21 cellular contexts compared by ENCODE assay signal in genomic region chr15:85000937-85001336, GRCh38. TPM values are rescaled to one million over a fixed set of nuclear protein-coding genes. Genes with fewer than 3 reads are reported as not detected.
DNase-seq lines count a peak whose midpoint lies in the region; ATAC-seq, FAIRE-seq and TF ChIP-seq lines count a peak whose summit lies in the region.
"Had no signal": no experiment of that assay in that cellular context is flagged by ENCODE, and none has a peak within 500 bp of the region (broad histone marks: within the 10 kb centered on the region; RNA-seq: fewer than 3 reads in every experiment).

No MANE protein-coding gene starts in this region.

- 23 to 24% methylated on average over 5 of the region's 5 CpGs for WGBS in body of pancreas, 2 donors
- 69 to 77% (median 75%) methylated on average over 5 of the region's 5 CpGs for WGBS in psoas muscle, 3 donors

- intact Hi-C loops in body of pancreas (cut with DNase I) = no loop called here
- intact Hi-C loops in kidney (cut with DNase I) = no loop called here
- intact Hi-C loops in psoas muscle (cut with DNase I) = no loop called here

- no peak for TF ChIP-seq POLR2A in body of pancreas (IDR thresholded peaks at IDR 0.05)

- DNase-seq in body of pancreas (no peak), kidney (no peak), psoas muscle (no peak), amygdala (lab: John Stamatoyannopoulos, UW) (no peak)
- DNase-seq: activated CD8-positive, alpha-beta T cell treated with anti-CD3 and anti-CD28 coated beads, Interleukin-2, amount 10 ng/mL, durations not matched to agents 7 days and 5 days; activated gamma-delta T cell; activated naive CD8-positive, alpha-beta T cell treated with anti-CD3 and anti-CD28 coated beads, Interleukin-2, amount 50 U/mL, for 24 hours; CD4-positive, alpha-beta T cell; cortex of kidney; GF-D8; NCI-H1105 treated with DMSO at 0.1 percent for 48 hours; NCI-H2029 treated with DMSO at 0.1 percent for 48 hours; NCI-H345; NCI-H774; SHP77; stimulated activated CD4-positive, alpha-beta T cell treated with anti-CD3 and anti-CD28 coated beads, Interleukin-12 subunit alpha, Interleukin-12 subunit beta, amount 100 ng/mL, for 4 hours; stimulated activated CD4-positive, alpha-beta T cell treated with anti-CD3 and anti-CD28 coated beads, Interleukin-4, amount 100 ng/mL, for 4 hours; stimulated activated naive CD8-positive, alpha-beta T cell treated with anti-CD3 and anti-CD28 coated beads, Interleukin-15, amount 100 ng/mL, for 72 hours had no signal

- no peaks in the 10 kb centered on the region for H3K27me3 ChIP-seq in body of pancreas
- no peaks in the 10 kb centered on the region for H3K27me3 ChIP-seq in skeletal muscle tissue (ENCODE audit: control insufficient read depth in 3 of 3, insufficient read depth in 3 of 3, low read length in 3 of 3)
- no peaks in the 10 kb centered on the region for H3K27me3 ChIP-seq in psoas muscle (ENCODE audit: insufficient read depth in 3 of 3, low read length in 2 of 3)

- H3K4me1 ChIP-seq in body of pancreas (peaks cover 33% of the 10 kb centered on the region), kidney (ENCODE audit: control insufficient read depth in 1 of 2, insufficient read depth in 1 of 2, low read depth in 1 of 2, low read length in 2 of 2) (peaks cover 26 to 38% of the 10 kb centered on the region in 2 donors), skeletal muscle tissue (ENCODE audit: control insufficient read depth in 3 of 3, insufficient read depth in 3 of 3, low read length in 3 of 3) (peaks cover 24 to 34% (median 31%) of the 10 kb centered on the region in 3 donors), psoas muscle (peaks cover 55% of the 10 kb centered on the region)

- TF ChIP-seq CTCF in C4-2B (conservative IDR thresholded peaks at IDR 0.05) (no peak), body of pancreas (IDR thresholded peaks at IDR 0.05) (no peak), kidney (IDR thresholded peaks at IDR 0.05; ENCODE audit: borderline replicate concordance, extremely low read depth, insufficient read depth) (peak; percentile 12), psoas muscle (IDR thresholded peaks at IDR 0.05) (no peak)

- H3K27ac ChIP-seq in C4-2B (peak overlapping the region; percentile 50; the same call in 1 of the 2 replicates), body of pancreas (peak overlapping the region in 3 of 4 donors; percentile 34 to 53 (median 40)), kidney (ENCODE audit: low read depth in 2 of 2, low read length in 2 of 2) (peak overlapping the region in 1 of 2 donors; percentile 49), skeletal muscle tissue (ENCODE audit: low read depth, low read length) (peak overlapping the region; percentile 11), psoas muscle (no peak overlapping the region)

- H3K9me3 ChIP-seq in body of pancreas (no peaks in the 10 kb centered on the region), kidney (ENCODE audit: control insufficient read depth in 1 of 2, low read length in 2 of 2) (no peaks in the 10 kb centered on the region), skeletal muscle tissue (ENCODE audit: control insufficient read depth in 3 of 3, low read length in 3 of 3) (no peaks in the 10 kb centered on the region), psoas muscle (no peaks in the 10 kb centered on the region)

- no peak overlapping the region for H3K4me3 ChIP-seq in body of pancreas
- H3K4me3 ChIP-seq in kidney (ENCODE audit: low read length in 2 of 2) = no peak overlapping the region
- H3K4me3 ChIP-seq in skeletal muscle tissue (ENCODE audit: low read length in 3 of 3) = no peak overlapping the region
- no peak overlapping the region for H3K4me3 ChIP-seq in psoas muscle

- H3K9ac ChIP-seq in kidney (ENCODE audit: low read length in 2 of 2) = no peak overlapping the region
- no peak overlapping the region for H3K9ac ChIP-seq in skeletal muscle tissue (ENCODE audit: low read depth in 1 of 3, low read length in 3 of 3)

- FAIRE-seq in kidney (lab: Jason Lieb, UNC) = no peak

- peak; percentile 48 for ATAC-seq in body of pancreas
- no peak for ATAC-seq in psoas muscle
- no peak for ATAC-seq in GM21526 (IDR thresholded peaks at IDR 0.05; ENCODE audit: low FRiP score, unreplicated experiment)
- ATAC-seq: activated CD8-positive, alpha-beta T cell treated with anti-CD3 and anti-CD28 coated beads, Interleukin-2, amount 10 ng/mL, durations not matched to agents 7 days and 5 days; activated naive CD8-positive, alpha-beta T cell treated with anti-CD3 and anti-CD28 coated beads, Interleukin-2, amount 50 U/mL, for 24 hours; stimulated activated naive CD8-positive, alpha-beta T cell treated with anti-CD3 and anti-CD28 coated beads, Interleukin-15, amount 100 ng/mL, for 72 hours had no signal

- H3K36me3 ChIP-seq in body of pancreas (replicated peaks in 1 of 2; ENCODE audit: insufficient read depth in 1 of 2, low read depth in 2 of 2) = no peaks in the 10 kb centered on the region
- no peaks in the 10 kb centered on the region for H3K36me3 ChIP-seq in kidney (ENCODE audit: control insufficient read depth in 1 of 2, insufficient read depth in 2 of 2, low read length in 2 of 2)
- no peaks in the 10 kb centered on the region for H3K36me3 ChIP-seq in skeletal muscle tissue (ENCODE audit: control insufficient read depth in 3 of 3, insufficient read depth in 3 of 3, low read length in 3 of 3)
- H3K36me3 ChIP-seq in psoas muscle (ENCODE audit: insufficient read depth in 1 of 2, low read depth in 1 of 2) = no peaks in the 10 kb centered on the region

RNA-seq across cellular contexts. Expression of gene PDE8A, which starts 19.3 kb away (rescaled TPM):
- total RNA-seq in body of pancreas (10 to 100 TPM; 34.2 to 50.1 TPM), kidney (37.5 TPM), skeletal muscle tissue (49.6 TPM), psoas muscle (10 to 100 TPM in 3 of 4 donors, 1 to 10 TPM in 1; 8.5 to 12.1 (median 11.2) TPM)
- polyA plus RNA-seq in kidney (ENCODE audit: insufficient read depth, low read depth, low replicate concordance) (20.3 TPM), psoas muscle (10 to 100 TPM in 2 of 3 donors, 1 to 10 TPM in 1; 6.5 to 10.5 (median 10.1) TPM)
